ENCODE assay signal across 17 cellular contexts in genomic region chr5:88786789-88787188, GRCh38.
A peak's percentile ranks its signal among the peaks of the same experiment; 100 is the strongest.
DNase-seq lines count a peak whose midpoint lies in the region; ATAC-seq, FAIRE-seq and TF ChIP-seq lines count a peak whose summit lies in the region.
"Had no signal": no experiment of that assay in that cellular context is flagged by ENCODE, and none has a peak within 500 bp of the region (broad histone marks: within the 10 kb centered on the region; RNA-seq: fewer than 3 reads in every experiment).

No MANE protein-coding gene starts in this region.

- H3K4me1 ChIP-seq in PC-9 (replicated peaks; ENCODE audit: insufficient read depth) (peaks cover 32% of the 10 kb centered on the region), gastroesophageal sphincter (peaks cover 0 to 31% (median 2%) of the 10 kb centered on the region in 3 donors), skeletal muscle satellite cell (ENCODE audit: control insufficient read depth, insufficient read depth, low read length) (peaks cover 23% of the 10 kb centered on the region)
- H3K4me1 ChIP-seq: right lobe of liver had no signal

- no peak for DNase-seq in GM12892 (ENCODE audit: insufficient read length)
- DNase-seq in PC-9 = no peak
- DNase-seq in NCI-H524 (lab: John Stamatoyannopoulos, UW) = no peak
- no peak for DNase-seq in DMS79 (lab: John Stamatoyannopoulos, UW)
- DNase-seq in activated CD4-positive, CD25-positive, alpha-beta regulatory T cell treated with anti-CD3 and anti-CD28 coated beads, Interleukin-2, amount 50 U/mL, for 72 hours = no peak
- DNase-seq: AML-193; body of pancreas; endodermal cell; H9; naive thymus-derived CD4-positive, alpha-beta T cell; NCI-H1092 treated with DMSO at 0.1 percent for 48 hours; right lobe of liver; stimulated activated naive CD8-positive, alpha-beta T cell treated with anti-CD3 and anti-CD28 coated beads, Interleukin-15, Interleukin-2, amounts not matched to agents 100 U/mL and 50 U/mL, for 24 hours had no signal

- no peaks in the 10 kb centered on the region for H3K79me2 ChIP-seq in PC-9 (ENCODE audit: low read depth)

- intact Hi-C loops in PC-9 (cut with micrococcal nuclease; ENCODE audit: unreplicated experiment) = loop anchor here (5.0 kb wide), 3 partner anchors 96 to 1374 kb away; partner anchors contain the start of genes CCNH and MEF2C

- peak overlapping the region; percentile 90 for H3K9ac ChIP-seq in skeletal muscle satellite cell (ENCODE audit: low read depth, low read length)

- no peaks in the 10 kb centered on the region for H3K9me3 ChIP-seq in PC-9 (ENCODE audit: insufficient read depth, low read depth)
- H3K9me3 ChIP-seq in gastroesophageal sphincter = no peaks in the 10 kb centered on the region
- no peaks in the 10 kb centered on the region for H3K9me3 ChIP-seq in skeletal muscle satellite cell (replicated peaks; ENCODE audit: low read length)
- H3K9me3 ChIP-seq: body of pancreas, right lobe of liver had no signal

- TF ChIP-seq CTCF in PC-9 (conservative IDR thresholded peaks at IDR 0.05) (no peak), gastroesophageal sphincter (IDR thresholded peaks at IDR 0.05) (no peak)

- H3K27me3 ChIP-seq in PC-9 (ENCODE audit: insufficient read depth, low read depth) (no peaks in the 10 kb centered on the region), gastroesophageal sphincter (no peaks in the 10 kb centered on the region), skeletal muscle satellite cell (ENCODE audit: control insufficient read depth, insufficient read depth, low read length) (no peaks in the 10 kb centered on the region)
- H3K27me3 ChIP-seq: body of pancreas, right lobe of liver had no signal

- H3K27ac ChIP-seq in PC-9 (peak overlapping the region; percentile 96), gastroesophageal sphincter (peak overlapping the region; percentile 35 to 82 (median 73))

- TF ChIP-seq POLR2A in GM12892 (IDR thresholded peaks at IDR 0.05; ENCODE audit: low read depth, low read length) (no peak), gastroesophageal sphincter (IDR thresholded peaks at IDR 0.05) (no peak)

- no peaks in the 10 kb centered on the region for H3K9me2 ChIP-seq in PC-9 (ENCODE audit: insufficient read depth)

- no peaks in the 10 kb centered on the region for H4K20me1 ChIP-seq in PC-9 (ENCODE audit: insufficient read depth)

- H3K4me2 ChIP-seq in PC-9 (peak overlapping the region; percentile 67), skeletal muscle satellite cell (ENCODE audit: low read length) (peak overlapping the region; percentile 74)

- POLR2A ChIA-PET in PC-9 (lab: Charles Lee; ENCODE audit: unreplicated experiment) = no interaction called here

- no peaks in the 10 kb centered on the region for H3K36me3 ChIP-seq in PC-9 (ENCODE audit: low read depth)
- no peaks in the 10 kb centered on the region for H3K36me3 ChIP-seq in gastroesophageal sphincter
- no peaks in the 10 kb centered on the region for H3K36me3 ChIP-seq in skeletal muscle satellite cell (ENCODE audit: insufficient read depth, low read length)
- H3K36me3 ChIP-seq: right lobe of liver had no signal

- WGBS in gastroesophageal sphincter (ENCODE audit: low coverage in 1 of 2), 2 donors = 73 to 87% methylated on average over 2 of the region's 2 CpGs

- peak; percentile 68 for FAIRE-seq in GM12892 (lab: Jason Lieb, UNC)

- H3K4me3 ChIP-seq in PC-9 (peak overlapping the region; percentile 12; the same call in 1 of the 2 replicates), gastroesophageal sphincter (no peak overlapping the region), skeletal muscle satellite cell (ENCODE audit: low read length) (no peak overlapping the region)
- H3K4me3 ChIP-seq: body of pancreas, K562, right lobe of liver had no signal

- peaks cover 24% of the 10 kb centered on the region for H3F3A ChIP-seq in PC-9 (ENCODE audit: insufficient read depth, low read depth)

- no peak for TF ChIP-seq EP300 in gastroesophageal sphincter (IDR thresholded peaks at IDR 0.05)

- H2AFZ ChIP-seq in PC-9 = no peak overlapping the region

- no TSS peak for BruUV-seq in PC-9 (replicated peaks; lab: Mats Ljungman, UMichigan)

- ATAC-seq in gastroesophageal sphincter = no peak
- ATAC-seq in HG03045 (IDR thresholded peaks at IDR 0.05; ENCODE audit: unreplicated experiment) = no peak
- ATAC-seq: naive thymus-derived CD4-positive, alpha-beta T cell; stimulated activated naive CD8-positive, alpha-beta T cell treated with anti-CD3 and anti-CD28 coated beads, Interleukin-15, Interleukin-2, amounts not matched to agents 100 U/mL and 50 U/mL, for 24 hours had no signal

- CTCF ChIA-PET in PC-9 (lab: Charles Lee) = no interaction called here
